In the genomic region with DNA sequence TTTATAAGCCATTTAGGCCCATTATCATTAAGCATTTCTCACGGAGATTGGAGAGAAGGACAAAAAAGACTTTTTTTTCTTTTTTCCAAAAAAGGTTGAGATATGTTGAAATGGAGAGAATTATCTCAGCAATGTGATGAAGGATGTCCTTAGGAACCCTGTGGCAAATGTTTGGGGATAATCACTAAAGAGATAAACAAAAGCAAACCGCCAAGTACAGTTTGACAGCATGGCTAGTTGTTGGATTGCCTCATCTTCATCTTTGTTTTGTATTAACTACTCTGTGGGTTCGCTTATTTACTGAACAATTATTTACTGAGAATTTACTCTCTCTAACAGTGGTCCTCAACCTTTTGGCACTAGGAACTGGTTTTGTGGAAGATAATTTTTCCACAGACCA, we compare ENCODE assay signal across 21 cellular contexts.
DNase-seq lines count a peak whose midpoint lies in the region; ATAC-seq, FAIRE-seq and TF ChIP-seq lines count a peak whose summit lies in the region.
"Had no signal": no experiment of that assay in that cellular context is flagged by ENCODE, and none has a peak within 500 bp of the region (broad histone marks: within the 10 kb centered on the region; RNA-seq: fewer than 3 reads in every experiment).

No MANE protein-coding gene starts in this region.

- TF ChIP-seq EP300 in K562 (IDR thresholded peaks at IDR 0.05; ENCODE audit: low read length): no peak

- in situ Hi-C loops in K562 (cut with MboI): no loop called here

- no peak for TF ChIP-seq RAD21 in K562 (CRISPR knock-in tag; conservative IDR thresholded peaks at IDR 0.05 in 1 of 2, IDR thresholded peaks at IDR 0.05 in 1 of 2)

- TF ChIP-seq CTCF in K562 (IDR thresholded peaks at IDR 0.05 in 2 of 3, conservative IDR thresholded peaks at IDR 0.05 in 1 of 3; ENCODE audit: insufficient read depth in 2 of 3, low read depth in 1 of 3, low read length in 3 of 3) (no peak), mesothelial cell of epicardium (IDR thresholded peaks at IDR 0.05; ENCODE audit: unreplicated experiment) (no peak), left ventricle myocardium inferior (IDR thresholded peaks at IDR 0.05; ENCODE audit: borderline replicate concordance) (no peak)

- H3K27me3 Mint-ChIP-seq in mesothelial cell of epicardium (ENCODE audit: low read depth): no peaks in the 10 kb centered on the region
- H3K27me3 Mint-ChIP-seq: CD4-positive, alpha-beta memory T cell had no signal

- H4K20me1 ChIP-seq in K562 (replicated peaks; ENCODE audit: control insufficient read depth, insufficient read depth, low read length): no peaks in the 10 kb centered on the region
- H4K20me1 ChIP-seq: BLaER1 had no signal

- H2AFZ ChIP-seq in K562 (ENCODE audit: low read depth, low read length): no peak overlapping the region

- no peak overlapping the region for H3K4me3 Mint-ChIP-seq in mesothelial cell of epicardium
- H3K4me3 Mint-ChIP-seq: CD4-positive, alpha-beta memory T cell had no signal

- H3K36me3 ChIP-seq in HUES6 (ENCODE audit: control insufficient read depth, insufficient read depth, low read length) (peaks cover 7% of the 10 kb centered on the region; the same call in 1 of the 2 replicates), K562 (ENCODE audit: control insufficient read depth, insufficient read depth, low read length) (no peaks in the 10 kb centered on the region; the same call in 2 of the 3 replicates), left ventricle myocardium inferior (peaks cover 20% of the 10 kb centered on the region)

- no peaks in the 10 kb centered on the region for H3K9me3 Mint-ChIP-seq in mesothelial cell of epicardium
- H3K9me3 Mint-ChIP-seq: CD4-positive, alpha-beta memory T cell had no signal

- FAIRE-seq in K562 (lab: Jason Lieb, UNC): no peak

- H3K27ac ChIP-seq in HUES6 (ENCODE audit: low read depth, low read length): 0 out of 2 replicates have a peak overlapping the region, but pooled peaks have one; percentile 51
- no peak overlapping the region for H3K27ac ChIP-seq in K562 (ENCODE audit: extremely low read depth, low read depth, low read length)
- H3K27ac ChIP-seq in left ventricle myocardium inferior (replicated peaks): no peak overlapping the region
- H3K27ac ChIP-seq: BLaER1 had no signal

- H3K36me3 Mint-ChIP-seq in mesothelial cell of epicardium: peaks cover 9% of the 10 kb centered on the region

- H3K4me3 ChIP-seq in HUES6 (ENCODE audit: low read depth, low read length): no peak overlapping the region
- H3K4me3 ChIP-seq in K562: no peak overlapping the region
- H3K4me3 ChIP-seq in left ventricle myocardium inferior: no peak overlapping the region
- H3K4me3 ChIP-seq: BLaER1, HAP-1 had no signal

- CTCF ChIA-PET in K562 (lab: Yijun Ruan, JAX; ENCODE audit: low intra/inter-chr PET ratio): no interaction called here

- H3K9me1 ChIP-seq in K562 (ENCODE audit: control insufficient read depth, insufficient read depth, low read length): no peaks in the 10 kb centered on the region

- H3K27me3 ChIP-seq in HUES6 (ENCODE audit: control insufficient read depth, insufficient read depth, low read length) (no peaks in the 10 kb centered on the region), K562 (ENCODE audit: control insufficient read depth in 2 of 2, insufficient read depth in 2 of 2, low read length in 2 of 2) (no peaks in the 10 kb centered on the region), left ventricle myocardium inferior (ENCODE audit: low read depth) (no peaks in the 10 kb centered on the region)
- H3K27me3 ChIP-seq: BLaER1 had no signal

- WGBS in K562 (ENCODE audit: insufficient coverage, low coverage, missing lambda C conversion rate): 67% methylated on average over 3 of the region's 3 CpGs

- H3K4me1 Mint-ChIP-seq in mesothelial cell of epicardium: peaks cover 19% of the 10 kb centered on the region
- H3K4me1 Mint-ChIP-seq: CD4-positive, alpha-beta memory T cell had no signal

- ATAC-seq in K562: no peak

- H3K27ac Mint-ChIP-seq in mesothelial cell of epicardium: peak overlapping the region; percentile 90

- intact Hi-C loops in K562 (cut with micrococcal nuclease): no loop called here
- intact Hi-C loops in left ventricle myocardium inferior (cut with micrococcal nuclease): no loop called here

- H3K79me2 ChIP-seq in K562 (ENCODE audit: control insufficient read depth, insufficient read depth, low read length): no peaks in the 10 kb centered on the region

- H3K4me1 ChIP-seq in HUES6 (ENCODE audit: control insufficient read depth, insufficient read depth, low read length) (peaks cover 11% of the 10 kb centered on the region; the same call in 1 of the 2 replicates), K562 (replicated peaks in 1 of 2; ENCODE audit: control insufficient read depth in 2 of 2, insufficient read depth in 2 of 2, low read length in 2 of 2) (no peaks in the 10 kb centered on the region), left ventricle myocardium inferior (no peaks in the 10 kb centered on the region)
- H3K4me1 ChIP-seq: HAP-1 had no signal

- no TSS peak for BruUV-seq in K562 (replicated peaks; lab: Mats Ljungman, UMichigan)

- no peak for DNase-seq in K562 (ENCODE audit: extremely low read depth in 1 of 4, low spot score in 3 of 4)
- peak; percentile 64 for DNase-seq in iris pigment epithelial cell (ENCODE audit: low read depth)
- no peak for DNase-seq in mesothelial cell of epicardium (ENCODE audit: low spot score in 2 of 2, unreplicated experiment in 2 of 2)
- no peak for DNase-seq in activated CD4-positive, alpha-beta T cell treated with anti-CD3 and anti-CD28 coated beads for 48 hours
- no peak for DNase-seq in iPS-NIHi11 (ENCODE audit: low spot score)
- DNase-seq in left ventricle myocardium inferior: no peak
- DNase-seq: CD4-positive, alpha-beta memory T cell; DMS153; GDM1; KBM-7; MV-4-11; NCI-H187; NCI-H2107; NCI-H2227 treated with DMSO at 0.1 percent for 48 hours; NCI-H510A treated with DMSO at 0.1 percent for 48 hours; NCI-H82; OCI-M1; SHP77 treated with DMSO at 0.1 percent for 48 hours had no signal

- POLR2A ChIA-PET in K562 (lab: Yijun Ruan, JAX): no interaction called here

- no peak overlapping the region for H3K9ac ChIP-seq in HUES6 (ENCODE audit: low read length)
- H3K9ac ChIP-seq in K562 (ENCODE audit: insufficient read depth in 1 of 2, low read depth in 2 of 2, low read length in 2 of 2): no peak overlapping the region
- H3K9ac ChIP-seq: BLaER1 had no signal

- no peak for TF ChIP-seq POLR2A in K562 (conservative IDR thresholded peaks at IDR 0.05)

- no peaks in the 10 kb centered on the region for H3K9me3 ChIP-seq in HUES6 (ENCODE audit: control insufficient read depth, insufficient read depth, low read depth, low read length)
- H3K9me3 ChIP-seq in K562 (replicated peaks; ENCODE audit: control insufficient read depth, insufficient read depth, low read depth, low read length): no peaks in the 10 kb centered on the region
- H3K9me3 ChIP-seq in left ventricle myocardium inferior (replicated peaks): no peaks in the 10 kb centered on the region
- H3K9me3 ChIP-seq: BLaER1, HAP-1 had no signal

- no peak overlapping the region for H3K4me2 ChIP-seq in K562 (ENCODE audit: insufficient read depth, low read length)
- H3K4me2 ChIP-seq: BLaER1 had no signal

TF ChIP-seq in K562, 482 proteins besides CTCF, POLR2A, EP300 and RAD21:
- TF ChIP-seq CEBPB (tag; IDR thresholded peaks at IDR 0.05): 0 out of 2 replicates have a peak, but pooled peaks have one; percentile 19
- TF ChIP-seq ZNF197 (CRISPR knock-in tag; IDR thresholded peaks at IDR 0.05; ENCODE audit: low read depth): no peak
